8 cellular contexts compared by ENCODE assay signal in genomic region chr1:236489710-236490377, GRCh38. TPM values are rescaled to one million over a fixed set of nuclear protein-coding genes. Genes with fewer than 3 reads are reported as not detected.
DNase-seq lines count a peak whose midpoint lies in the region; ATAC-seq, FAIRE-seq and TF ChIP-seq lines count a peak whose summit lies in the region.

No MANE protein-coding gene starts in this region.

- no peak overlapping the region for H3K4me3 ChIP-seq in CD8-positive, alpha-beta T cell (ENCODE audit: low read depth, low read length)
- no peak overlapping the region for H3K4me3 ChIP-seq in WERI-Rb-1 (ENCODE audit: low read depth, low read length)
- H3K4me3 ChIP-seq in heart left ventricle, result peak overlapping the region in 1 of 12 donors; percentile 31
- H3K4me3 ChIP-seq in gastrocnemius medialis, result no peak overlapping the region

- H3K27ac Mint-ChIP-seq in CD8-positive, alpha-beta T cell, result no peak overlapping the region

- no peak overlapping the region for H3K4me3 Mint-ChIP-seq in CD8-positive, alpha-beta T cell

- H3K27me3 ChIP-seq in CD8-positive, alpha-beta T cell (ENCODE audit: insufficient read depth, low read length), result no peaks in the 10 kb centered on the region
- H3K27me3 ChIP-seq in WERI-Rb-1 (ENCODE audit: insufficient read depth, low read depth, severe bottlenecking) (no peaks in the 10 kb centered on the region), heart left ventricle (no peaks in the 10 kb centered on the region), gastrocnemius medialis (no peaks in the 10 kb centered on the region)

- no peaks in the 10 kb centered on the region for H3K36me3 Mint-ChIP-seq in CD8-positive, alpha-beta T cell

- H3K36me3 ChIP-seq in CD8-positive, alpha-beta T cell (ENCODE audit: insufficient read depth, low read length), result no peaks in the 10 kb centered on the region
- no peaks in the 10 kb centered on the region for H3K36me3 ChIP-seq in WERI-Rb-1
- H3K36me3 ChIP-seq in heart left ventricle, result no peaks in the 10 kb centered on the region
- H3K36me3 ChIP-seq in gastrocnemius medialis, result no peaks in the 10 kb centered on the region

- no peaks in the 10 kb centered on the region for H3K4me1 ChIP-seq in CD8-positive, alpha-beta T cell (ENCODE audit: insufficient read depth, low read length)
- H3K4me1 ChIP-seq in heart left ventricle (peaks cover 0 to 16% (median 2%) of the 10 kb centered on the region in 12 donors), gastrocnemius medialis (no peaks in the 10 kb centered on the region)

- no peaks in the 10 kb centered on the region for H3K9me3 ChIP-seq in CD8-positive, alpha-beta T cell (ENCODE audit: low read length)
- no peaks in the 10 kb centered on the region for H3K9me3 ChIP-seq in WERI-Rb-1 (ENCODE audit: severe bottlenecking)
- no peaks in the 10 kb centered on the region for H3K9me3 ChIP-seq in heart left ventricle
- no peaks in the 10 kb centered on the region for H3K9me3 ChIP-seq in gastrocnemius medialis

- CTCF ChIA-PET in CD8-positive, alpha-beta T cell (lab: Charles Lee), result interaction anchor here (0.7 to 4.6 kb wide), 8 partner anchors 9 to 384 kb away, joined by 3 to 52 read pairs (median 6); no protein-coding TSS in a partner anchor

- H3K9me3 Mint-ChIP-seq in CD8-positive, alpha-beta T cell, result no peaks in the 10 kb centered on the region

- POLR2A ChIA-PET in CD8-positive, alpha-beta T cell (lab: Charles Lee), result interaction anchor here (1.0 kb wide), 1 partner anchor 35 kb away, joined by 3 read pairs; no protein-coding TSS in a partner anchor

- peak; percentile 11 for FAIRE-seq in GM19239 (lab: Jason Lieb, UNC)

- TF ChIP-seq POLR2A in heart left ventricle (IDR thresholded peaks at IDR 0.05) (no peak), gastrocnemius medialis (IDR thresholded peaks at IDR 0.05) (no peak)

- in situ Hi-C loops in gastrocnemius medialis (cut with MboI; ENCODE audit: low sequenced_read_pairs in 4 of 4), result loop anchor here (5.0 to 10.0 kb wide), 4 partner anchors 375 to 385 kb away; no protein-coding TSS in a partner anchor

- no peak for ATAC-seq in CD8-positive, alpha-beta T cell
- ATAC-seq in heart left ventricle (peak in 3 of 4 donors; percentile 57 to 77 (median 61)), gastrocnemius medialis (no peak), GM18873 (IDR thresholded peaks at IDR 0.05; ENCODE audit: low FRiP score, unreplicated experiment) (no peak)

- TF ChIP-seq CTCF in CD8-positive, alpha-beta T cell (IDR thresholded peaks at IDR 0.05), result peak; percentile 69
- peak; percentile 27; the same call in 1 of the 2 replicates for TF ChIP-seq CTCF in WERI-Rb-1 (IDR thresholded peaks at IDR 0.05; ENCODE audit: low read depth, low read length)
- TF ChIP-seq CTCF in heart left ventricle (IDR thresholded peaks at IDR 0.05), result peak; percentile 43 to 71 (median 63)
- TF ChIP-seq CTCF in gastrocnemius medialis (IDR thresholded peaks at IDR 0.05 in 4 of 5, conservative IDR thresholded peaks at IDR 0.05 in 1 of 5), result peak in 4 of 5 experiments; percentile 41 to 57 (median 44)

- no peak overlapping the region for H3K27ac ChIP-seq in CD8-positive, alpha-beta T cell (ENCODE audit: low read depth, low read length)
- H3K27ac ChIP-seq in WERI-Rb-1 (no peak overlapping the region), heart left ventricle (peak overlapping the region in 1 of 12 donors; percentile 42), gastrocnemius medialis (no peak overlapping the region)

- intact Hi-C loops in CD8-positive, alpha-beta T cell (cut with DNase I, micrococcal nuclease), result loop anchor here (1.0 to 10.0 kb wide), 4 partner anchors 381 to 1075 kb away; no protein-coding TSS in a partner anchor
- intact Hi-C loops in heart left ventricle (cut with DNase I), result loop anchor here (1.0 to 5.0 kb wide), 5 partner anchors 378 to 383 kb away; no protein-coding TSS in a partner anchor
- intact Hi-C loops in gastrocnemius medialis (cut with DNase I; ENCODE audit: low total_unique reads), result loop anchor here (1.0 kb wide), 1 partner anchor 381 kb away; no protein-coding TSS in a partner anchor

- H3K4me1 Mint-ChIP-seq in CD8-positive, alpha-beta T cell (ENCODE audit: low read depth), result peaks cover 3% of the 10 kb centered on the region

- 32 to 51% (median 42%) methylated on average over 11 of the region's 11 CpGs for WGBS in heart left ventricle, 4 donors

- DNase-seq in CD8-positive, alpha-beta T cell, result no peak
- DNase-seq in GM19239 (ENCODE audit: insufficient read length, low spot score) (peak; percentile 39), NCI-H146 (lab: John Stamatoyannopoulos, UW) (peak; percentile 63), WERI-Rb-1 (peak; percentile 45), heart left ventricle (peak in 1 of 5 donors; percentile 21), gastrocnemius medialis (no peak), T-helper 9 cell (no peak)

- peaks cover 32% of the 10 kb centered on the region for H3K27me3 Mint-ChIP-seq in CD8-positive, alpha-beta T cell (ENCODE audit: low read depth)

RNA-seq across cellular contexts. Expression of gene LGALS8, which starts 33.9 kb away (rescaled TPM):
- total RNA-seq in CD8-positive, alpha-beta T cell, result 100 to 1,000 TPM; 118 to 125 TPM
- total RNA-seq in heart left ventricle (100 to 1,000 TPM in 4 of 9 donors, 10 to 100 TPM in 5; 69.3 to 114 (median 94.8) TPM), gastrocnemius medialis (10 to 100 TPM; 11.1 to 20.7 (median 12.5) TPM)
- polyA plus RNA-seq in heart left ventricle, result 10 to 100 TPM; 45.3 to 83.2 TPM

Comparison
In these comparisons a context has a peak if more than half of its experiments do, and no peak if none do; other contexts are left out.
1. ATAC-seq: peak in heart left ventricle (3 of 4); none in CD8-positive, alpha-beta T cell (single experiment), gastrocnemius medialis (0 of 2) and GM18873 (single experiment).
2. DNase-seq: peak in GM19239 (single experiment), NCI-H146 (single experiment) and WERI-Rb-1 (single experiment); none in CD8-positive, alpha-beta T cell (0 of 7), gastrocnemius medialis (0 of 2) and T-helper 9 cell (single experiment).
3. Peak in every context shown above with its lines, with median percentiles within 50 percentile points of each other: CTCF ChIP-seq.